ENCODE assay signal across 9 cellular contexts in genomic region chrX:154444755-154445246, GRCh38. TPM values are rescaled to one million over a fixed set of nuclear protein-coding genes. Genes with fewer than 3 reads are reported as not detected.
A peak's percentile ranks its signal among the peaks of the same experiment; 100 is the strongest.
DNase-seq lines count a peak whose midpoint lies in the region; ATAC-seq, FAIRE-seq and TF ChIP-seq lines count a peak whose summit lies in the region.
"Had no signal": no experiment of that assay in that cellular context is flagged by ENCODE, and none has a peak within 500 bp of the region (broad histone marks: within the 10 kb centered on the region; RNA-seq: fewer than 3 reads in every experiment).

No MANE protein-coding gene starts in this region.

- H3K27me3 ChIP-seq in HUES48 (ENCODE audit: control insufficient read depth, insufficient read depth, low read length) = no peaks in the 10 kb centered on the region
- H3K27me3 ChIP-seq in muscle layer of duodenum (ENCODE audit: low read depth, low read length) = no peaks in the 10 kb centered on the region

- ATAC-seq in esophagus mucosa = no peak
- no peak for ATAC-seq in GM21825 (IDR thresholded peaks at IDR 0.05; ENCODE audit: unreplicated experiment)

- TF ChIP-seq CTCF in chondrocyte (IDR thresholded peaks at IDR 0.05) = no peak

- H3K4me1 ChIP-seq in HUES48 (ENCODE audit: control insufficient read depth, insufficient read depth, low read length) (no peaks in the 10 kb centered on the region), muscle layer of duodenum (ENCODE audit: control insufficient read depth in 1 of 2, insufficient read depth in 2 of 2, low read length in 2 of 2) (peaks cover 0 to 20% of the 10 kb centered on the region in 2 donors)

- H3K27me3 Mint-ChIP-seq in chondrocyte (ENCODE audit: low read depth) = no peaks in the 10 kb centered on the region

- H3K27ac Mint-ChIP-seq in chondrocyte (ENCODE audit: unreplicated experiment) = peak overlapping the region; percentile 61

- no peak for FAIRE-seq in RCC 7860 (lab: Jason Lieb, UNC)
- FAIRE-seq: islet of Langerhans had no signal

- peak overlapping the region; percentile 62 for H3K4me3 Mint-ChIP-seq in chondrocyte (ENCODE audit: unreplicated experiment)

- no peak overlapping the region for H3K27ac ChIP-seq in HUES48 (ENCODE audit: low read depth, low read length)
- no peak overlapping the region for H3K27ac ChIP-seq in muscle layer of duodenum (ENCODE audit: low read length)

- H3K9me3 ChIP-seq in HUES48 (ENCODE audit: control insufficient read depth, insufficient read depth, low read length) (peaks cover 34% of the 10 kb centered on the region), muscle layer of duodenum (ENCODE audit: control insufficient read depth in 1 of 2, low read length in 2 of 2) (no peaks in the 10 kb centered on the region)

- H3K9me3 Mint-ChIP-seq in chondrocyte (ENCODE audit: low read depth) = no peaks in the 10 kb centered on the region

- peak; percentile 40 for DNase-seq in AG08396 (ENCODE audit: low spot score)
- peak; percentile 88 for DNase-seq in chondrocyte (ENCODE audit: low spot score)
- no peak for DNase-seq in amniotic stem cell (lab: John Stamatoyannopoulos, UW)
- DNase-seq in RCC 7860 (ENCODE audit: low spot score) = no peak

- H3K9ac ChIP-seq in HUES48 (ENCODE audit: low read depth, low read length) = no peak overlapping the region

- peaks cover 14% of the 10 kb centered on the region for H3K4me1 Mint-ChIP-seq in chondrocyte (ENCODE audit: low read depth)

- peak overlapping the region; percentile 57 for H3K4me3 ChIP-seq in HUES48 (ENCODE audit: low read depth, low read length)
- H3K4me3 ChIP-seq in muscle layer of duodenum (ENCODE audit: low read depth in 1 of 2, low read length in 2 of 2) = peak overlapping the region; percentile 57 to 63

- H3K36me3 ChIP-seq in HUES48 (ENCODE audit: control insufficient read depth, insufficient read depth, low read length) = peaks cover 42% of the 10 kb centered on the region
- H3K36me3 ChIP-seq in muscle layer of duodenum (ENCODE audit: control insufficient read depth in 1 of 2, insufficient read depth in 2 of 2, low read length in 2 of 2) = peaks cover 0 to 43% of the 10 kb centered on the region in 2 donors

- peaks cover 7% of the 10 kb centered on the region for H3K36me3 Mint-ChIP-seq in chondrocyte (ENCODE audit: low read depth)

RNA-seq across cellular contexts. Expression of gene FAM50A, which starts 0.9 kb away (rescaled TPM):
- total RNA-seq in chondrocyte (98.3 to 108 TPM (median 106 TPM) in 3 replicates), esophagus mucosa (17.9 TPM)

RNA-seq across cellular contexts. Expression of gene GDI1, which starts 7.8 kb away (rescaled TPM):
- total RNA-seq in chondrocyte = 147 to 159 TPM (median 152 TPM) in 3 replicates
- 33.8 TPM for total RNA-seq in esophagus mucosa

RNA-seq across cellular contexts. Expression of gene PLXNA3, which starts 13.3 kb away (rescaled TPM):
- total RNA-seq in chondrocyte (187 to 212 TPM (median 205 TPM) in 3 replicates), esophagus mucosa (7.1 TPM)

RNA-seq across cellular contexts. Expression of gene ATP6AP1, which starts 16.3 kb away (rescaled TPM):
- total RNA-seq in chondrocyte (132 to 139 TPM (median 136 TPM) in 3 replicates), esophagus mucosa (63.2 TPM)

RNA-seq across cellular contexts. Expression of gene TAFAZZIN, which starts 33.5 kb away (rescaled TPM):
- 33.4 to 39.1 TPM (median 38.7 TPM) in 3 replicates for total RNA-seq in chondrocyte
- total RNA-seq in esophagus mucosa = 18.1 TPM

Comparison
In these comparisons a context has a peak if more than half of its experiments do, and no peak if none do; other contexts are left out.
1. DNase-seq: peak in AG08396 (single experiment) and chondrocyte (single experiment); none in amniotic stem cell (single experiment) and RCC 7860 (single experiment).
2. RNA of gene PLXNA3, which starts 13.3 kb away (total RNA-seq): 187 to 212 TPM in chondrocyte; 7.1 TPM in esophagus mucosa (single experiment); every median in the first group is over 10 times any median in the second.